Comparison of ENCODE assay signal across 10 cellular contexts in genomic region chr6:33250731-33251130, GRCh38. TPM values are rescaled to one million over a fixed set of nuclear protein-coding genes. Genes with fewer than 3 reads are reported as not detected.
DNase-seq lines count a peak whose midpoint lies in the region; ATAC-seq and TF ChIP-seq lines count a peak whose summit lies in the region.
"Had no signal": no experiment of that assay in that cellular context is flagged by ENCODE, and none has a peak within 500 bp of the region (broad histone marks: within the 10 kb centered on the region; RNA-seq: fewer than 3 reads in every experiment).

No MANE protein-coding gene starts in this region.

- ATAC-seq in GM23338 (no peak), HG03095 (IDR thresholded peaks at IDR 0.05; ENCODE audit: unreplicated experiment) (no peak)

- H3K36me3 Mint-ChIP-seq in GM23338 (ENCODE audit: low read depth) = peaks cover 20% of the 10 kb centered on the region
- H3K36me3 Mint-ChIP-seq in activated T-helper 2 cell treated with anti-CD3 and anti-CD28 coated beads, Interferon-gamma antibody, Interleukin-2, Interleukin-4, amounts not matched to agents 10 μg/mL and 5 μg/mL and 100 μg/mL, durations not matched to agents 14 hours and 24 hours and 36 hours (ENCODE audit: low read depth) = peaks cover 34% of the 10 kb centered on the region

- no peaks in the 10 kb centered on the region for H4K20me1 ChIP-seq in GM23338 (replicated peaks; ENCODE audit: insufficient read depth)

- peak overlapping the region; percentile 86 for H3K27ac ChIP-seq in ACC112 (ENCODE audit: low read depth, low read length)
- no peak overlapping the region for H3K27ac ChIP-seq in GM23338 (ENCODE audit: low read depth)
- no peak overlapping the region for H3K27ac ChIP-seq in SJCRH30

- intact Hi-C loops in activated T-helper 2 cell treated with anti-CD3 and anti-CD28 coated beads, Interferon-gamma antibody, Interleukin-2, Interleukin-4, amounts not matched to agents 10 μg/mL and 5 μg/mL and 100 μg/mL, durations not matched to agents 14 hours and 24 hours and 36 hours (cut with micrococcal nuclease) = no loop called here

- peaks cover 10% of the 10 kb centered on the region; the same call in 1 of the 2 replicates for H3F3A ChIP-seq in GM23338 (replicated peaks; ENCODE audit: low read depth)

- peaks cover 36% of the 10 kb centered on the region for H3K4me1 ChIP-seq in ACC112 (ENCODE audit: control insufficient read depth, insufficient read depth, low read length, unreplicated experiment)
- H3K4me1 ChIP-seq in GM23338 (ENCODE audit: insufficient read depth) = peaks cover 12% of the 10 kb centered on the region
- H3K4me1 ChIP-seq in SJCRH30 = no peaks in the 10 kb centered on the region; the same call in 1 of the 2 replicates

- peak overlapping the region; percentile 82; the same call in 2 of the 3 replicates for H3K4me3 Mint-ChIP-seq in GM23338
- peak overlapping the region; percentile 88 for H3K4me3 Mint-ChIP-seq in activated T-helper 2 cell treated with anti-CD3 and anti-CD28 coated beads, Interferon-gamma antibody, Interleukin-2, Interleukin-4, amounts not matched to agents 10 μg/mL and 5 μg/mL and 100 μg/mL, durations not matched to agents 14 hours and 24 hours and 36 hours (ENCODE audit: low read depth)

- peaks cover 15% of the 10 kb centered on the region for H3K27me3 Mint-ChIP-seq in GM23338 (ENCODE audit: insufficient read depth, low read depth, poor library complexity)
- no peaks in the 10 kb centered on the region for H3K27me3 Mint-ChIP-seq in activated T-helper 2 cell treated with anti-CD3 and anti-CD28 coated beads, Interferon-gamma antibody, Interleukin-2, Interleukin-4, amounts not matched to agents 10 μg/mL and 5 μg/mL and 100 μg/mL, durations not matched to agents 14 hours and 24 hours and 36 hours (ENCODE audit: low read depth)

- H2AFZ ChIP-seq in ACC112 (ENCODE audit: low read length, unreplicated experiment) (no peak overlapping the region), GM23338 (no peak overlapping the region)

- DNase-seq in GM23338 (ENCODE audit: low spot score) = no peak
- no peak for DNase-seq in activated T-helper 2 cell treated with anti-CD3 and anti-CD28 coated beads, Interferon-gamma antibody, Interleukin-2, Interleukin-4, amounts not matched to agents 10 μg/mL and 5 μg/mL and 100 μg/mL, durations not matched to agents 14 hours and 24 hours and 36 hours (ENCODE audit: low spot score)
- peak; percentile 57 for DNase-seq in mesenteric fat pad (ENCODE audit: low spot score)
- no peak for DNase-seq in globus pallidus (ENCODE audit: low spot score)
- no peak for DNase-seq in SJCRH30
- DNase-seq in NCI-H1436 treated with DMSO at 0.1 percent for 48 hours (lab: John Stamatoyannopoulos, UW) = no peak
- DNase-seq: activated CD8-positive, alpha-beta memory T cell treated with anti-CD3 and anti-CD28 coated beads, Interleukin-2, amount 50 U/mL, for 48 hours; NCI-H345 had no signal

- peaks cover 10% of the 10 kb centered on the region for H3K79me2 ChIP-seq in ACC112 (ENCODE audit: control insufficient read depth, insufficient read depth, low read length, unreplicated experiment)
- H3K79me2 ChIP-seq in GM23338 (replicated peaks; ENCODE audit: insufficient read depth) = no peaks in the 10 kb centered on the region

- H3K27me3 ChIP-seq in ACC112 (ENCODE audit: insufficient read depth, low read length) = no peaks in the 10 kb centered on the region
- H3K27me3 ChIP-seq in GM23338 (ENCODE audit: insufficient read depth) = peaks cover 31% of the 10 kb centered on the region
- no peaks in the 10 kb centered on the region for H3K27me3 ChIP-seq in SJCRH30

- H3K9me3 ChIP-seq in SJCRH30 (replicated peaks) = no peaks in the 10 kb centered on the region

- no peaks in the 10 kb centered on the region for H3K9me3 Mint-ChIP-seq in GM23338
- no peaks in the 10 kb centered on the region for H3K9me3 Mint-ChIP-seq in activated T-helper 2 cell treated with anti-CD3 and anti-CD28 coated beads, Interferon-gamma antibody, Interleukin-2, Interleukin-4, amounts not matched to agents 10 μg/mL and 5 μg/mL and 100 μg/mL, durations not matched to agents 14 hours and 24 hours and 36 hours

- H3K4me1 Mint-ChIP-seq in GM23338 = peaks cover 19% of the 10 kb centered on the region
- peaks cover 32% of the 10 kb centered on the region for H3K4me1 Mint-ChIP-seq in activated T-helper 2 cell treated with anti-CD3 and anti-CD28 coated beads, Interferon-gamma antibody, Interleukin-2, Interleukin-4, amounts not matched to agents 10 μg/mL and 5 μg/mL and 100 μg/mL, durations not matched to agents 14 hours and 24 hours and 36 hours (ENCODE audit: low read depth)

- H3K4me3 ChIP-seq in ACC112 (ENCODE audit: low read depth, low read length) = peak overlapping the region; percentile 76
- no peak overlapping the region for H3K4me3 ChIP-seq in GM23338
- H3K4me3 ChIP-seq in SJCRH30 = no peak overlapping the region

- no peak overlapping the region; the same call in 1 of the 2 replicates for H3K27ac Mint-ChIP-seq in GM23338
- H3K27ac Mint-ChIP-seq in activated T-helper 2 cell treated with anti-CD3 and anti-CD28 coated beads, Interferon-gamma antibody, Interleukin-2, Interleukin-4, amounts not matched to agents 10 μg/mL and 5 μg/mL and 100 μg/mL, durations not matched to agents 14 hours and 24 hours and 36 hours = peak overlapping the region; percentile 92

- H3K36me3 ChIP-seq in ACC112 (ENCODE audit: insufficient read depth, low read length) (peaks cover 5% of the 10 kb centered on the region; the same call in 1 of the 2 replicates), GM23338 (ENCODE audit: insufficient read depth) (no peaks in the 10 kb centered on the region), SJCRH30 (no peaks in the 10 kb centered on the region)

- no peaks in the 10 kb centered on the region for H3K9me2 ChIP-seq in GM23338 (ENCODE audit: insufficient read depth)

- no peak overlapping the region for H3K4me2 ChIP-seq in GM23338

- no peak for TF ChIP-seq CTCF in GM23338 (conservative IDR thresholded peaks at IDR 0.05; ENCODE audit: low read depth in 2 of 2)

TF ChIP-seq in GM23338, 12 proteins besides CTCF, POLR2A, EP300 and RAD21 (continues in another document):
- TF ChIP-seq ZNF114 (CRISPR knock-in tag; IDR thresholded peaks at IDR 0.05) (no peak), POLR2AphosphoS5 (IDR thresholded peaks at IDR 0.05; ENCODE audit: low read depth) (no peak), ETS1 (IDR thresholded peaks at IDR 0.05) (no peak), JUNB (IDR thresholded peaks at IDR 0.05; ENCODE audit: unreplicated experiment) (no peak), CREB1 (CRISPR knock-in tag; IDR thresholded peaks at IDR 0.05; ENCODE audit: low read depth) (no peak), STAT1 (IDR thresholded peaks at IDR 0.05; ENCODE audit: unreplicated experiment) (no peak), ZNF331 (CRISPR knock-in tag; IDR thresholded peaks at IDR 0.05; ENCODE audit: low read depth) (no peak), EZH2 (IDR thresholded peaks at IDR 0.05; ENCODE audit: low read depth, unreplicated experiment) (no peak)

RNA-seq across cellular contexts. Expression of gene VPS52, which starts 20.9 kb away (rescaled TPM):
- 25.0 and 31.1 TPM in 2 replicates for total RNA-seq in GM23338 (2014; rRNA removed; shearing (Covaris generic))
- polyA plus RNA-seq in GM23338 (2016; fragmentation: Nextera tagmentation; extraction: Ambion mirVana) = 20.6 and 27.9 TPM in 2 replicates
- 53.4 and 56.7 TPM in 2 replicates for total RNA-seq in activated T-helper 2 cell treated with anti-CD3 and anti-CD28 coated beads, Interferon-gamma antibody, Interleukin-2, Interleukin-4, amounts not matched to agents 10 μg/mL and 5 μg/mL and 100 μg/mL, durations not matched to agents 14 hours and 24 hours and 36 hours
- 39.8 TPM for total RNA-seq in mesenteric fat pad
- total RNA-seq in SJCRH30 (2014; rRNA removed; shearing (Covaris generic)) = 32.7 and 33.8 TPM in 2 replicates

RNA-seq across cellular contexts. Expression of gene RPS18, which starts 21.1 kb away (rescaled TPM):
- total RNA-seq in GM23338 (2014; rRNA removed; shearing (Covaris generic)) = 2,133 and 2,664 TPM in 2 replicates
- polyA plus RNA-seq in GM23338 (2016; fragmentation: Nextera tagmentation; extraction: Ambion mirVana) = 4,776 and 5,223 TPM in 2 replicates
- 3,099 and 3,143 TPM in 2 replicates for total RNA-seq in activated T-helper 2 cell treated with anti-CD3 and anti-CD28 coated beads, Interferon-gamma antibody, Interleukin-2, Interleukin-4, amounts not matched to agents 10 μg/mL and 5 μg/mL and 100 μg/mL, durations not matched to agents 14 hours and 24 hours and 36 hours
- 1,776 TPM for total RNA-seq in mesenteric fat pad
- 5,924 and 6,385 TPM in 2 replicates for total RNA-seq in SJCRH30 (2014; rRNA removed; shearing (Covaris generic))

RNA-seq across cellular contexts. Expression of gene B3GALT4, which starts 26.2 kb away (rescaled TPM):
- 1.0 and 2.3 TPM in 2 replicates for total RNA-seq in GM23338 (2014; rRNA removed; shearing (Covaris generic))
- polyA plus RNA-seq in GM23338 (2016; fragmentation: Nextera tagmentation; extraction: Ambion mirVana) = 1.3 and 1.8 TPM in 2 replicates
- 5.1 and 6.5 TPM in 2 replicates for total RNA-seq in activated T-helper 2 cell treated with anti-CD3 and anti-CD28 coated beads, Interferon-gamma antibody, Interleukin-2, Interleukin-4, amounts not matched to agents 10 μg/mL and 5 μg/mL and 100 μg/mL, durations not matched to agents 14 hours and 24 hours and 36 hours
- 10.7 TPM for total RNA-seq in mesenteric fat pad
- total RNA-seq in SJCRH30 (2014; rRNA removed; shearing (Covaris generic)) = 0.84 and 0.95 TPM in 2 replicates

RNA-seq across cellular contexts. Expression of gene WDR46, which starts 38.3 kb away (rescaled TPM):
- total RNA-seq in GM23338 (2014; rRNA removed; shearing (Covaris generic)) = 104 and 106 TPM in 2 replicates
- polyA plus RNA-seq in GM23338 (2016; fragmentation: Nextera tagmentation; extraction: Ambion mirVana) = 63.9 and 71.4 TPM in 2 replicates
- 87.3 and 98.3 TPM in 2 replicates for total RNA-seq in activated T-helper 2 cell treated with anti-CD3 and anti-CD28 coated beads, Interferon-gamma antibody, Interleukin-2, Interleukin-4, amounts not matched to agents 10 μg/mL and 5 μg/mL and 100 μg/mL, durations not matched to agents 14 hours and 24 hours and 36 hours
- 48.9 TPM for total RNA-seq in mesenteric fat pad
- total RNA-seq in SJCRH30 (2014; rRNA removed; shearing (Covaris generic)) = 54.6 and 61.5 TPM in 2 replicates

RNA-seq across cellular contexts. Expression of gene PFDN6, which starts 38.7 kb away (rescaled TPM):
- 62.2 and 80.4 TPM in 2 replicates for total RNA-seq in GM23338 (2014; rRNA removed; shearing (Covaris generic))
- 54.0 and 56.1 TPM in 2 replicates for polyA plus RNA-seq in GM23338 (2016; fragmentation: Nextera tagmentation; extraction: Ambion mirVana)
- 104 and 117 TPM in 2 replicates for total RNA-seq in activated T-helper 2 cell treated with anti-CD3 and anti-CD28 coated beads, Interferon-gamma antibody, Interleukin-2, Interleukin-4, amounts not matched to agents 10 μg/mL and 5 μg/mL and 100 μg/mL, durations not matched to agents 14 hours and 24 hours and 36 hours
- 34.8 TPM for total RNA-seq in mesenteric fat pad
- 102 and 104 TPM in 2 replicates for total RNA-seq in SJCRH30 (2014; rRNA removed; shearing (Covaris generic))
